1 cellular context compared by ENCODE assay signal in genomic region chr1:41663671-41664400, GRCh38.
TF ChIP-seq lines count a peak whose summit lies in the region.

No MANE protein-coding gene starts in this region.

TF ChIP-seq in HepG2, 621 proteins besides CTCF, POLR2A, EP300 and RAD21 (continued from another document):
- TF ChIP-seq ZNF780A (CRISPR knock-in tag; IDR thresholded peaks at IDR 0.05) (no peak), DNMT1 (CRISPR knock-in tag; IDR thresholded peaks at IDR 0.05) (no peak), RORA (CRISPR knock-in tag; IDR thresholded peaks at IDR 0.05) (no peak), BCL6 (CRISPR knock-in tag; IDR thresholded peaks at IDR 0.05) (no peak), RERE (CRISPR knock-in tag; IDR thresholded peaks at IDR 0.05; ENCODE audit: low read depth) (no peak), ZC3H4 (CRISPR knock-in tag; IDR thresholded peaks at IDR 0.05; ENCODE audit: borderline replicate concordance) (no peak), ZNF207 (IDR thresholded peaks at IDR 0.05; ENCODE audit: borderline replicate concordance) (no peak), ELF4 (CRISPR knock-in tag; IDR thresholded peaks at IDR 0.05; ENCODE audit: borderline replicate concordance) (no peak), GMEB2 (CRISPR knock-in tag; IDR thresholded peaks at IDR 0.05; ENCODE audit: low read depth) (no peak), ZNF589 (CRISPR knock-in tag; conservative IDR thresholded peaks at IDR 0.05) (no peak)
